In genomic region chr9:129040113-129040643, GRCh38 we compare ENCODE assay signal across 20 cellular contexts. TPM values are rescaled to one million over a fixed set of nuclear protein-coding genes. Genes with fewer than 3 reads are reported as not detected.
A peak's percentile ranks its signal among the peaks of the same experiment; 100 is the strongest.
DNase-seq lines count a peak whose midpoint lies in the region; ATAC-seq and TF ChIP-seq lines count a peak whose summit lies in the region.
"Had no signal": no experiment of that assay in that cellular context is flagged by ENCODE, and none has a peak within 500 bp of the region (broad histone marks: within the 10 kb centered on the region; RNA-seq: fewer than 3 reads in every experiment).

No MANE protein-coding gene starts in this region.

- intact Hi-C loops in mucosa of descending colon (cut with DNase I, micrococcal nuclease), result no loop called here

- no peak overlapping the region; a peak in 1 of 4 replicates for H3K27ac ChIP-seq in SK-N-SH (ENCODE audit: low read depth in 2 of 2, low read length in 1 of 2)
- no peak overlapping the region for H3K27ac ChIP-seq in trophoblast cell (ENCODE audit: low read depth, low read length)
- H3K27ac ChIP-seq: 22Rv1, HL-60 had no signal

- no peaks in the 10 kb centered on the region for H3K9me2 ChIP-seq in SK-N-SH

- H3K36me3 ChIP-seq in SK-N-SH (replicated peaks in 1 of 2; ENCODE audit: control insufficient read depth in 1 of 2, insufficient read depth in 2 of 2, low read length in 1 of 2) (peaks cover 2 to 11% of the 10 kb centered on the region in 2 experiments), trophoblast cell (ENCODE audit: control insufficient read depth in 1 of 2, insufficient read depth in 2 of 2, low read length in 2 of 2) (peaks cover 17 to 24% of the 10 kb centered on the region in 2 experiments), mucosa of descending colon (ENCODE audit: low read depth) (peaks cover 6% of the 10 kb centered on the region)

- no peaks in the 10 kb centered on the region for H3K9me3 ChIP-seq in SK-N-SH
- H3K9me3 ChIP-seq in trophoblast cell (ENCODE audit: insufficient read depth, low read depth, low read length), result peaks cover 3% of the 10 kb centered on the region
- no peaks in the 10 kb centered on the region for H3K9me3 ChIP-seq in mucosa of descending colon

- no peak overlapping the region for H3K23ac ChIP-seq in trophoblast cell (ENCODE audit: low read length)

- H3F3A ChIP-seq in SK-N-SH (replicated peaks; ENCODE audit: insufficient read depth), result no peaks in the 10 kb centered on the region

- peak overlapping the region; percentile 52 for H3K27ac Mint-ChIP-seq in endothelial cell (ENCODE audit: unreplicated experiment)
- H3K27ac Mint-ChIP-seq: B cell had no signal

- H3K27me3 ChIP-seq in SK-N-SH (ENCODE audit: insufficient read depth) (no peaks in the 10 kb centered on the region), trophoblast cell (ENCODE audit: insufficient read depth, low read length) (no peaks in the 10 kb centered on the region)

- peak; percentile 7 for DNase-seq in SK-N-SH
- peak; percentile 51 for DNase-seq in SK-N-DZ (ENCODE audit: low spot score)
- DNase-seq in endothelial cell (ENCODE audit: low spot score), result no peak
- DNase-seq in trophoblast cell, result no peak
- DNase-seq in CD1c-positive myeloid dendritic cell (ENCODE audit: extremely low spot score), result no peak
- DNase-seq in mucosa of descending colon, result no peak
- DNase-seq: GDM1, HCEC 1CT, MV-4-11, NCI-H1417 treated with DMSO at 0.1 percent for 48 hours, NCI-H1930, NCI-H446 treated with DMSO at 0.1 percent for 48 hours, NCI-H774, PC-3 had no signal

- H3K27me3 Mint-ChIP-seq in endothelial cell (ENCODE audit: unreplicated experiment), result peaks cover 1% of the 10 kb centered on the region
- H3K27me3 Mint-ChIP-seq: B cell had no signal

- peaks cover 22% of the 10 kb centered on the region for H3K4me1 Mint-ChIP-seq in endothelial cell (ENCODE audit: unreplicated experiment)

- peaks cover 7% of the 10 kb centered on the region for H3K36me3 Mint-ChIP-seq in endothelial cell (ENCODE audit: low read depth, unreplicated experiment)

- no peak overlapping the region for H3K4me3 Mint-ChIP-seq in endothelial cell (ENCODE audit: unreplicated experiment)
- H3K4me3 Mint-ChIP-seq: B cell had no signal

- H4K12ac ChIP-seq in trophoblast cell (ENCODE audit: low read depth, low read length), result no peak overlapping the region

- ATAC-seq in SK-N-SH treated with all-trans-retinoic acid at 6 μM for 48 hours (no peak), HG03159 (IDR thresholded peaks at IDR 0.05; ENCODE audit: unreplicated experiment) (no peak), mucosa of descending colon (no peak)
- ATAC-seq: GM12878, PC-3 had no signal

- no peaks in the 10 kb centered on the region for H3K9me3 Mint-ChIP-seq in endothelial cell (ENCODE audit: unreplicated experiment)

- H2AFZ ChIP-seq in SK-N-SH (ENCODE audit: low read depth) (no peak overlapping the region), trophoblast cell (ENCODE audit: insufficient read depth, low read length, poor library complexity) (peak overlapping the region; percentile 15)

- peak overlapping the region; percentile 60 for H3K18ac ChIP-seq in trophoblast cell (ENCODE audit: low read length)

- no peak for TF ChIP-seq CTCF in SK-N-SH (IDR thresholded peaks at IDR 0.05)
- TF ChIP-seq CTCF in endothelial cell (IDR thresholded peaks at IDR 0.05; ENCODE audit: unreplicated experiment), result no peak
- no peak for TF ChIP-seq CTCF in mucosa of descending colon (IDR thresholded peaks at IDR 0.05)

- TF ChIP-seq RAD21 in SK-N-SH (IDR thresholded peaks at IDR 0.05; ENCODE audit: low read length), result no peak

- H4K20me1 ChIP-seq in SK-N-SH (ENCODE audit: insufficient read depth), result peaks cover 4% of the 10 kb centered on the region; the same call in 1 of the 2 replicates

- H2AK5ac ChIP-seq in trophoblast cell (ENCODE audit: low read length), result no peak overlapping the region

- no peak overlapping the region for H3K4ac ChIP-seq in trophoblast cell (ENCODE audit: low read depth, low read length)

- H3K4me1 ChIP-seq in SK-N-SH (ENCODE audit: control insufficient read depth in 1 of 2, insufficient read depth in 2 of 2, low read depth in 1 of 2, low read length in 1 of 2), result peaks cover 7 to 36% of the 10 kb centered on the region in 2 experiments; a peak in 3 of 4 replicates
- peaks cover 12 to 19% of the 10 kb centered on the region in 2 experiments for H3K4me1 ChIP-seq in trophoblast cell (ENCODE audit: control insufficient read depth in 1 of 2, insufficient read depth in 2 of 2, low read length in 2 of 2)
- H3K4me1 ChIP-seq in mucosa of descending colon (ENCODE audit: low read depth), result peaks cover 25% of the 10 kb centered on the region

- H2BK5ac ChIP-seq in trophoblast cell (ENCODE audit: low read depth, low read length, poor library complexity), result no peak overlapping the region

- H4K91ac ChIP-seq in trophoblast cell (ENCODE audit: low read depth, low read length), result no peak overlapping the region

- no peak overlapping the region for H4K8ac ChIP-seq in trophoblast cell (ENCODE audit: low read depth, low read length)

- no peak overlapping the region for H3K14ac ChIP-seq in trophoblast cell (ENCODE audit: low read length)

- H3K4me3 ChIP-seq in SK-N-SH (ENCODE audit: low read depth in 2 of 2, low read length in 1 of 2) (no peak overlapping the region), trophoblast cell (ENCODE audit: low read depth, low read length) (no peak overlapping the region), mucosa of descending colon (no peak overlapping the region)
- H3K4me3 ChIP-seq: GM12878 had no signal

- TF ChIP-seq EP300 in SK-N-SH (IDR thresholded peaks at IDR 0.05; ENCODE audit: borderline replicate concordance in 1 of 2, low read depth in 1 of 2, low read length in 1 of 2), result no peak

- no peak overlapping the region for H2BK12ac ChIP-seq in trophoblast cell (ENCODE audit: low read length)

- POLR2A ChIA-PET in SK-N-SH (lab: Yijun Ruan, JAX), result no interaction called here

- H2BK120ac ChIP-seq in trophoblast cell (ENCODE audit: insufficient read depth, low read length, poor library complexity), result no peak overlapping the region

- H3K79me1 ChIP-seq in trophoblast cell (ENCODE audit: low read length), result peaks cover 6% of the 10 kb centered on the region

- H3K4me2 ChIP-seq in SK-N-SH, result no peak overlapping the region
- no peak overlapping the region for H3K4me2 ChIP-seq in trophoblast cell (ENCODE audit: low read length)

- H3K9ac ChIP-seq in SK-N-SH, result no peak overlapping the region
- H3K9ac ChIP-seq in trophoblast cell (ENCODE audit: low read length), result no peak overlapping the region

- 100% methylated on average over 7 of the region's 12 CpGs for WGBS in SK-N-SH (ENCODE audit: low lambda C conversion rate)
- WGBS in trophoblast cell (ENCODE audit: extremely low coverage, insufficient coverage, insufficient read length), result no CpG with 5 or more reads among the region's 12 CpGs

- H3K79me2 ChIP-seq in SK-N-SH (ENCODE audit: insufficient read depth) (peaks cover 37% of the 10 kb centered on the region), trophoblast cell (ENCODE audit: control insufficient read depth, insufficient read depth, low read length, poor library complexity) (peaks cover 3% of the 10 kb centered on the region)

- CTCF ChIA-PET in SK-N-SH (lab: Yijun Ruan, JAX), result interaction anchor here (0.6 to 1.1 kb wide), 2 partner anchors 11 to 98 kb away, joined by 3 to 6 read pairs; no protein-coding TSS in a partner anchor

TF ChIP-seq in SK-N-SH, 30 proteins besides CTCF, POLR2A, EP300 and RAD21 (continues in another document):
- TF ChIP-seq TCF12 (IDR thresholded peaks at IDR 0.05) (no peak), JUND (IDR thresholded peaks at IDR 0.05) (no peak), RCOR1 (IDR thresholded peaks at IDR 0.05; ENCODE audit: low read length) (no peak)

TF ChIP-seq in SK-N-SH treated with all-trans-retinoic acid at 6 μM for 48 hours, 23 proteins besides CTCF, POLR2A, EP300 and RAD21 (continues in another document):
- no peak for TF ChIP-seq CREB5 (CRISPR knock-in tag; IDR thresholded peaks at IDR 0.05; ENCODE audit: low read depth)

RNA-seq across cellular contexts. Expression of gene MIGA2, which starts 3.8 kb away (rescaled TPM):
- 21.2 and 26.4 TPM in 2 replicates for polyA plus RNA-seq in SK-N-SH (2012; rRNA removed)
- 6.0 and 9.9 TPM in 2 replicates for polyA plus RNA-seq in SK-N-SH (2012; cell fraction: cytosol; rRNA removed)
- 104 and 119 TPM in 2 replicates for polyA plus RNA-seq in SK-N-SH (2012; cell fraction: nucleus; rRNA removed)
- 23.2 and 35.4 TPM in 2 replicates for polyA plus RNA-seq in SK-N-DZ (2014; cell fraction: cytosol; rRNA removed)
- 214 and 304 TPM in 2 replicates for polyA plus RNA-seq in SK-N-DZ (2014; cell fraction: nucleus; rRNA removed)
- total RNA-seq in endothelial cell (ENCODE audit: unreplicated experiment) (32.9 TPM), mucosa of descending colon (10 to 100 TPM; 56.2 to 89.4 (median 57.1) TPM)
- 11.5 and 11.6 TPM in 2 replicates for polyA plus RNA-seq in trophoblast cell (2013)

RNA-seq across cellular contexts. Expression of gene SH3GLB2, which starts 12.0 kb away (rescaled TPM):
- polyA plus RNA-seq in SK-N-SH (2012; rRNA removed), result 94.4 and 111 TPM in 2 replicates
- polyA plus RNA-seq in SK-N-SH (2012; cell fraction: cytosol; rRNA removed), result 24.8 and 39.7 TPM in 2 replicates
- polyA plus RNA-seq in SK-N-SH (2012; cell fraction: nucleus; rRNA removed), result 624 and 677 TPM in 2 replicates
- 92.3 and 111 TPM in 2 replicates for polyA plus RNA-seq in SK-N-DZ (2014; cell fraction: cytosol; rRNA removed)
- polyA plus RNA-seq in SK-N-DZ (2014; cell fraction: nucleus; rRNA removed), result 585 and 610 TPM in 2 replicates
- total RNA-seq in endothelial cell (ENCODE audit: unreplicated experiment) (94.3 TPM), mucosa of descending colon (100 to 1,000 TPM; 107 to 158 (median 128) TPM)
- 60.0 and 65.8 TPM in 2 replicates for polyA plus RNA-seq in trophoblast cell (2013)

RNA-seq across cellular contexts. Expression of gene DOLPP1, which starts 40.7 kb away (rescaled TPM):
- polyA plus RNA-seq in SK-N-SH (2012; rRNA removed), result 19.9 and 20.4 TPM in 2 replicates
- 11.7 and 17.0 TPM in 2 replicates for polyA plus RNA-seq in SK-N-SH (2012; cell fraction: cytosol; rRNA removed)
- polyA plus RNA-seq in SK-N-SH (2012; cell fraction: nucleus; rRNA removed), result 20.2 and 29.0 TPM in 2 replicates
- 56.8 and 59.2 TPM in 2 replicates for polyA plus RNA-seq in SK-N-DZ (2014; cell fraction: cytosol; rRNA removed)
- 39.0 and 39.1 TPM in 2 replicates for polyA plus RNA-seq in SK-N-DZ (2014; cell fraction: nucleus; rRNA removed)
- total RNA-seq in endothelial cell (ENCODE audit: unreplicated experiment), result 21.4 TPM
- polyA plus RNA-seq in trophoblast cell (2013), result 25.6 and 29.1 TPM in 2 replicates
- total RNA-seq in mucosa of descending colon, result 10 to 100 TPM; 27.6 to 59.7 (median 48.3) TPM

Comparison
In these comparisons a context has a peak if more than half of its experiments do, and no peak if none do; other contexts are left out.
1. DNase-seq: peak in SK-N-SH (single experiment) and SK-N-DZ (single experiment); none in endothelial cell (single experiment), trophoblast cell (0 of 2), CD1c-positive myeloid dendritic cell (single experiment) and mucosa of descending colon (0 of 3).